In genomic region chrX:41035582-41035981, GRCh38 we compare ENCODE assay signal across 18 cellular contexts. TPM values are rescaled to one million over a fixed set of nuclear protein-coding genes. Genes with fewer than 3 reads are reported as not detected.
DNase-seq lines count a peak whose midpoint lies in the region; ATAC-seq, FAIRE-seq and TF ChIP-seq lines count a peak whose summit lies in the region.
"Had no signal": no experiment of that assay in that cellular context is flagged by ENCODE, and none has a peak within 500 bp of the region (broad histone marks: within the 10 kb centered on the region; RNA-seq: fewer than 3 reads in every experiment).

No MANE protein-coding gene starts in this region.

- H3K4me3 Mint-ChIP-seq in Calu3 (ENCODE audit: low read depth, unreplicated experiment): no peak overlapping the region
- H3K4me3 Mint-ChIP-seq: B cell; CD8-positive, alpha-beta T cell; H9 had no signal

- peak overlapping the region in 1 of 2 donors; percentile 39 for H3K27ac ChIP-seq in small intestine (ENCODE audit: low read depth in 1 of 2, low read length in 1 of 2)
- H3K27ac ChIP-seq: BLaER1 treated with 17β-estradiol and CSF1 and Interleukin-3, amounts not matched to agents 10 nM and 100 nM had no signal

- H3K9me3 ChIP-seq in mucosa of descending colon (no peaks in the 10 kb centered on the region), small intestine (ENCODE audit: control insufficient read depth, low read depth) (no peaks in the 10 kb centered on the region)

- no peaks in the 10 kb centered on the region for H3K27me3 ChIP-seq in small intestine (ENCODE audit: control insufficient read depth in 2 of 2, insufficient read depth in 2 of 2, low read length in 2 of 2)

- TF ChIP-seq CTCF in Calu3 (IDR thresholded peaks at IDR 0.05; ENCODE audit: unreplicated experiment) (no peak), mucosa of descending colon (IDR thresholded peaks at IDR 0.05) (no peak)

- TF ChIP-seq POLR2A in GM12891 (IDR thresholded peaks at IDR 0.05; ENCODE audit: low read depth, low read length): no peak

- H3K4me1 Mint-ChIP-seq in Calu3 (ENCODE audit: low read depth, unreplicated experiment): no peaks in the 10 kb centered on the region
- H3K4me1 Mint-ChIP-seq: B cell had no signal

- peak; percentile 67 for ATAC-seq in esophagus mucosa
- peak; percentile 68 for ATAC-seq in mucosa of descending colon
- ATAC-seq in HG03520 (IDR thresholded peaks at IDR 0.05; ENCODE audit: unreplicated experiment): no peak
- ATAC-seq in GM19351 (IDR thresholded peaks at IDR 0.05; ENCODE audit: unreplicated experiment): no peak
- ATAC-seq: CD8-positive, alpha-beta T cell had no signal

- FAIRE-seq in small intestine (lab: Jason Lieb, UNC) (no peak), GM12891 (lab: Jason Lieb, UNC) (no peak)
- FAIRE-seq: G401.6, GM12892, GM18507, H1 had no signal

- no peaks in the 10 kb centered on the region for H3K36me3 Mint-ChIP-seq in Calu3 (ENCODE audit: insufficient read depth, unreplicated experiment)
- H3K36me3 Mint-ChIP-seq: CD8-positive, alpha-beta T cell had no signal

- H3K27me3 Mint-ChIP-seq in Calu3 (ENCODE audit: unreplicated experiment): no peaks in the 10 kb centered on the region
- H3K27me3 Mint-ChIP-seq: B cell had no signal

- peak; percentile 10 for DNase-seq in Calu3
- no peak for DNase-seq in mucosa of descending colon
- DNase-seq in small intestine: peak; percentile 75
- DNase-seq in dedifferentiated amniotic fluid mesenchymal stem cell (ENCODE audit: extremely low spot score): no peak
- DNase-seq in GM12891 (ENCODE audit: insufficient read length, low spot score): no peak
- DNase-seq: 8988T; CD8-positive, alpha-beta T cell; DMS 273 treated with DMSO at 0.1 percent for 48 hours; H9 had no signal

- CTCF ChIA-PET in Calu3 (lab: Charles Lee): no interaction called here

- intact Hi-C loops in Calu3 (cut with micrococcal nuclease; ENCODE audit: unreplicated experiment): loop anchor here (5.0 kb wide), 1 partner anchor 52 kb away; the partner anchor contains the start of gene USP9X
- intact Hi-C loops in mucosa of descending colon (cut with DNase I, micrococcal nuclease): no loop called here

- 5 to 65% (median 40%) methylated on average over 1 of the region's 1 CpG for WGBS in small intestine, 3 donors

- peaks cover 3% of the 10 kb centered on the region for H3K4me1 ChIP-seq in mucosa of descending colon (ENCODE audit: low read depth)
- no peaks in the 10 kb centered on the region for H3K4me1 ChIP-seq in small intestine (ENCODE audit: control insufficient read depth in 2 of 2, insufficient read depth in 1 of 2, low read depth in 1 of 2, low read length in 1 of 2)
- H3K4me1 ChIP-seq: BLaER1 treated with 17β-estradiol and CSF1 and Interleukin-3, amounts not matched to agents 10 nM and 100 nM had no signal

- H3K4me3 ChIP-seq in mucosa of descending colon (no peak overlapping the region), small intestine (ENCODE audit: low read depth in 1 of 2, low read length in 2 of 2) (no peak overlapping the region)
- H3K4me3 ChIP-seq: BLaER1 treated with 17β-estradiol and CSF1 and Interleukin-3, amounts not matched to agents 10 nM and 100 nM had no signal

- no TSS peak for BruUV-seq in Calu3 (replicated peaks; lab: Mats Ljungman, UMichigan)

- H3K36me3 ChIP-seq in mucosa of descending colon (ENCODE audit: low read depth): no peaks in the 10 kb centered on the region
- no peaks in the 10 kb centered on the region for H3K36me3 ChIP-seq in small intestine (ENCODE audit: control insufficient read depth in 2 of 2, insufficient read depth in 2 of 2, low read length in 2 of 2)
- H3K36me3 ChIP-seq: BLaER1 treated with 17β-estradiol and CSF1 and Interleukin-3, amounts not matched to agents 10 nM and 100 nM had no signal

- no peaks in the 10 kb centered on the region for H3K9me3 Mint-ChIP-seq in Calu3 (ENCODE audit: low read depth, unreplicated experiment)
- H3K9me3 Mint-ChIP-seq: CD8-positive, alpha-beta T cell had no signal

- H3K27ac Mint-ChIP-seq in Calu3 (ENCODE audit: unreplicated experiment): no peak overlapping the region
- H3K27ac Mint-ChIP-seq: B cell; CD8-positive, alpha-beta T cell; H9 had no signal

TF ChIP-seq in GM12891, 5 proteins besides CTCF, POLR2A, EP300 and RAD21:
- no peak for TF ChIP-seq TAF1 (IDR thresholded peaks at IDR 0.05; ENCODE audit: low read depth, low read length)
- TF ChIP-seq SPI1 (IDR thresholded peaks at IDR 0.05; ENCODE audit: low read depth, low read length): no peak
- TF ChIP-seq PAX5 (IDR thresholded peaks at IDR 0.05; ENCODE audit: insufficient read depth, low read length, severe bottlenecking): no peak
- TF ChIP-seq POLR2AphosphoS5 (IDR thresholded peaks at IDR 0.05; ENCODE audit: low read depth, low read length): no peak
- TF ChIP-seq POU2F2 (IDR thresholded peaks at IDR 0.05; ENCODE audit: low read depth, low read length): no peak

RNA-seq across cellular contexts. Expression of gene USP9X, which starts 49.7 kb away (rescaled TPM):
- total RNA-seq in Calu3 (2022): 87.5 and 89.2 TPM in 2 replicates
- total RNA-seq in esophagus mucosa: 47.3 TPM
- total RNA-seq in mucosa of descending colon: 10 to 100 TPM; 72.1 to 88.9 (median 86.3) TPM
- 10 to 100 TPM; 15.1 to 16.8 (median 15.7) TPM for polyA plus RNA-seq in small intestine
- polyA plus RNA-seq in GM12891 (2012; ENCODE audit: low read depth, missing spikeins): 12.6 TPM

Comparison
In these comparisons a context has a peak if more than half of its experiments do, and no peak if none do; other contexts are left out.
1. DNase-seq: peak in Calu3 (single experiment) and small intestine (single experiment); none in mucosa of descending colon (0 of 3), dedifferentiated amniotic fluid mesenchymal stem cell (single experiment) and GM12891 (single experiment).
2. ATAC-seq: peak in esophagus mucosa (single experiment) and mucosa of descending colon (single experiment); none in HG03520 (single experiment) and GM19351 (single experiment).